In genomic region chr7:131981069-131981468, GRCh38 we compare ENCODE assay signal across 2 cellular contexts.
DNase-seq lines count a peak whose midpoint lies in the region; ATAC-seq, FAIRE-seq and TF ChIP-seq lines count a peak whose summit lies in the region.
"Not testable (repeated sequence)": the region's sequence is repeated elsewhere in the genome, so short reads cannot be mapped to it uniquely, and the experiment has no call there.

No MANE protein-coding gene starts in this region.

- intact Hi-C loops in K562 (cut with micrococcal nuclease): not testable (repeated sequence)

- FAIRE-seq in A549 (lab: Jason Lieb, UNC); K562 (lab: Jason Lieb, UNC): not testable (repeated sequence)

- H3K79me2 ChIP-seq in K562 (ENCODE audit: control insufficient read depth, insufficient read depth, low read length): not testable (repeated sequence)

- not testable (repeated sequence) for H3K9me1 ChIP-seq in K562 (ENCODE audit: control insufficient read depth, insufficient read depth, low read length)

- not testable (repeated sequence) for H3K4me1 ChIP-seq in A549; K562 (replicated peaks in 1 of 2; ENCODE audit: control insufficient read depth in 2 of 2, insufficient read depth in 2 of 2, low read length in 2 of 2)

- not testable (repeated sequence) for BruUV-seq in K562 (replicated peaks; lab: Mats Ljungman, UMichigan)

- POLR2A ChIA-PET in A549 (lab: Yijun Ruan, JAX); K562 (lab: Yijun Ruan, JAX): not testable (repeated sequence)

- TF ChIP-seq POLR2A in A549 (IDR thresholded peaks at IDR 0.05; ENCODE audit: low read length); K562 (conservative IDR thresholded peaks at IDR 0.05): not testable (repeated sequence)

- H3K4me3 ChIP-seq in A549, K562: not testable (repeated sequence)

- DNase-seq in A549 (ENCODE audit: low read depth in 1 of 2, low spot score in 1 of 2); K562 (ENCODE audit: extremely low read depth in 1 of 4, low spot score in 3 of 4): not testable (repeated sequence)

- H3K27ac ChIP-seq in A549; K562 (ENCODE audit: extremely low read depth, low read depth, low read length): not testable (repeated sequence)

- not testable (repeated sequence) for ATAC-seq in A549, K562

- not testable (repeated sequence) for H4K20me1 ChIP-seq in K562 (replicated peaks; ENCODE audit: control insufficient read depth, insufficient read depth, low read length)

- not testable (repeated sequence) for H3K36me3 ChIP-seq in K562 (ENCODE audit: control insufficient read depth, insufficient read depth, low read length)

- not testable (repeated sequence) for TF ChIP-seq EP300 in A549 (IDR thresholded peaks at IDR 0.05); K562 (IDR thresholded peaks at IDR 0.05; ENCODE audit: low read length)

- not testable (repeated sequence) for H3K9ac ChIP-seq in K562 (ENCODE audit: insufficient read depth in 1 of 2, low read depth in 2 of 2, low read length in 2 of 2)

- not testable (repeated sequence) for TF ChIP-seq CTCF in A549 (IDR thresholded peaks at IDR 0.05); K562 (IDR thresholded peaks at IDR 0.05 in 2 of 3, conservative IDR thresholded peaks at IDR 0.05 in 1 of 3; ENCODE audit: insufficient read depth in 2 of 3, low read depth in 1 of 3, low read length in 3 of 3)

- not testable (repeated sequence) for H3K9me3 ChIP-seq in A549; K562 (replicated peaks; ENCODE audit: control insufficient read depth, insufficient read depth, low read depth, low read length)

- H3K4me2 ChIP-seq in A549; K562 (ENCODE audit: insufficient read depth, low read length): not testable (repeated sequence)

- in situ Hi-C loops in K562 (cut with MboI): not testable (repeated sequence)

- CTCF ChIA-PET in A549 (lab: Yijun Ruan, JAX); K562 (lab: Yijun Ruan, JAX; ENCODE audit: low intra/inter-chr PET ratio): not testable (repeated sequence)

- H2AFZ ChIP-seq in K562 (ENCODE audit: low read depth, low read length): not testable (repeated sequence)

- H3K27me3 ChIP-seq in K562 (ENCODE audit: control insufficient read depth in 2 of 2, insufficient read depth in 2 of 2, low read length in 2 of 2): not testable (repeated sequence)

- TF ChIP-seq RAD21 in A549 (conservative IDR thresholded peaks at IDR 0.05 in 1 of 2, IDR thresholded peaks at IDR 0.05 in 1 of 2); K562 (CRISPR knock-in tag; conservative IDR thresholded peaks at IDR 0.05 in 1 of 2, IDR thresholded peaks at IDR 0.05 in 1 of 2): not testable (repeated sequence)

TF ChIP-seq in A549, 52 proteins besides CTCF, POLR2A, EP300 and RAD21:
- TF ChIP-seq MAFK (IDR thresholded peaks at IDR 0.05; ENCODE audit: partially characterized antibody): peak; percentile 24
TF ChIP-seq in A549: peak in this region for 1; not testable (repeated sequence) for 51.

TF ChIP-seq in K562, 482 proteins besides CTCF, POLR2A, EP300 and RAD21:
- TF ChIP-seq MAFG (tag; conservative IDR thresholded peaks at IDR 0.05): peak; percentile 53
- TF ChIP-seq ZNF316 (IDR thresholded peaks at IDR 0.05): peak; percentile 87
- TF ChIP-seq C11orf30 (IDR thresholded peaks at IDR 0.05; ENCODE audit: low read depth): peak; percentile 50; the same call in 1 of the 2 replicates
TF ChIP-seq in K562: peak in this region for 3; not testable (repeated sequence) for 479.
